Comparison of ENCODE assay signal across 8 cellular contexts in genomic region chr13:32538621-32539246, GRCh38. TPM values are rescaled to one million over a fixed set of nuclear protein-coding genes. Genes with fewer than 3 reads are reported as not detected.
DNase-seq lines count a peak whose midpoint lies in the region; ATAC-seq and TF ChIP-seq lines count a peak whose summit lies in the region.

TSS of gene N4BP2L2 (minus strand) at chr13:32538795. CDS start at chr13:32537027, 1,768 bp downstream.

- H3K9ac ChIP-seq in PC-3 (ENCODE audit: low read length), result peak within 1 kb of the TSS; percentile 88

- H3K79me2 ChIP-seq in PC-3 (ENCODE audit: low read length), result peaks cover 48% of the 10 kb centered on the region

- ATAC-seq in GM21619 (IDR thresholded peaks at IDR 0.05; ENCODE audit: unreplicated experiment) (peak; percentile 96), PC-3 (peak; percentile 99), mucosa of descending colon (peak; percentile 100)

- H4K20me1 ChIP-seq in PC-3 (ENCODE audit: low read length), result no peaks in the 10 kb centered on the region

- peak within 1 kb of the TSS; percentile 96 for H2AFZ ChIP-seq in PC-3 (ENCODE audit: low read length)

- no peaks in the 10 kb centered on the region for H3K27me3 ChIP-seq in PC-3 (ENCODE audit: low read length)

- no peaks in the 10 kb centered on the region for H3K9me3 ChIP-seq in PC-3 (ENCODE audit: low read length)
- no peaks in the 10 kb centered on the region for H3K9me3 ChIP-seq in mucosa of descending colon

- intact Hi-C loops in PC-3 (cut with micrococcal nuclease), result loop anchor here (5.0 kb wide), 2 partner anchors 104 to 221 kb away; partner anchors contain the start of genes BRCA2 and ZAR1L
- intact Hi-C loops in mucosa of descending colon (cut with DNase I, micrococcal nuclease), result no loop called here

- CTCF ChIA-PET in PC-3 (lab: Charles Lee), result interaction anchor here (0.7 kb wide), 1 partner anchor 342 kb away, joined by 8 read pairs; no protein-coding TSS in a partner anchor

- peaks cover 24% of the 10 kb centered on the region for H3K36me3 ChIP-seq in PC-3 (ENCODE audit: low read depth, low read length)
- H3K36me3 ChIP-seq in mucosa of descending colon (ENCODE audit: low read depth), result no peaks in the 10 kb centered on the region

- H3K27ac ChIP-seq in PC-3 (ENCODE audit: low read length) (peak within 1 kb of the TSS; percentile 65), epithelial cell of prostate (peak within 1 kb of the TSS; percentile 83)

- peak within 1 kb of the TSS; percentile 98 for H3K4me3 ChIP-seq in Jurkat, Clone E6-1 (ENCODE audit: low read length)
- H3K4me3 ChIP-seq in PC-3 (ENCODE audit: low read length), result peak within 1 kb of the TSS; percentile 85
- H3K4me3 ChIP-seq in mucosa of descending colon, result peak within 1 kb of the TSS; percentile 45

- no peaks in the 10 kb centered on the region for H3F3A ChIP-seq in PC-3 (ENCODE audit: low read length, unreplicated experiment)

- H3K4me2 ChIP-seq in PC-3 (ENCODE audit: low read length), result peak within 1 kb of the TSS; percentile 91

- H3K4me1 ChIP-seq in PC-3 (ENCODE audit: insufficient read depth, low read length) (peaks cover 20% of the 10 kb centered on the region; the same call in 1 of the 2 replicates), mucosa of descending colon (ENCODE audit: low read depth) (peaks cover 22% of the 10 kb centered on the region)

- H3K9me2 ChIP-seq in PC-3 (replicated peaks; ENCODE audit: low read length), result no peaks in the 10 kb centered on the region

- DNase-seq in DMS153 treated with DMSO at 0.1 percent for 48 hours (lab: John Stamatoyannopoulos, UW; ENCODE audit: unreplicated experiment) (peak; percentile 95), PC-3 (peak; percentile 95), activated T-cell treated with anti-CD3 and anti-CD28 coated beads for 48 hours (ENCODE audit: low read depth) (peak; percentile 81), epithelial cell of prostate (ENCODE audit: low read depth, low spot score) (peak; percentile 68), mucosa of descending colon (peak; percentile 91 to 96 (median 94))
- peak; percentile 96 for DNase-seq in Jurkat, Clone E6-1 (ENCODE audit: low read depth, low spot score)
- peak; percentile 78 for DNase-seq in stimulated activated CD8-positive, alpha-beta memory T cell treated with anti-CD3 and anti-CD28 coated beads, Interleukin-4, amount 100 ng/mL, for 24 hours (ENCODE audit: low read depth)

- BruUV-seq in PC-3 (replicated peaks; lab: Mats Ljungman, UMichigan), result no TSS peak

- POLR2A ChIA-PET in PC-3 (lab: Charles Lee; ENCODE audit: unreplicated experiment), result no interaction called here

- peak; percentile 45; the same call in 1 of the 2 replicates for TF ChIP-seq CTCF in PC-3 (conservative IDR thresholded peaks at IDR 0.05; ENCODE audit: low read depth, low read length)
- no peak for TF ChIP-seq CTCF in mucosa of descending colon (IDR thresholded peaks at IDR 0.05)

RNA-seq across cellular contexts. Expression of gene N4BP2L2, which starts in this region (rescaled TPM):
- polyA plus RNA-seq in Jurkat, Clone E6-1 (2012; ENCODE audit: insufficient read depth, insufficient read length), result 83.0 TPM
- total RNA-seq in PC-3 (2014; rRNA removed) (31.7 and 51.4 TPM in 2 replicates), mucosa of descending colon (100 to 1,000 TPM in 2 of 3 donors, 10 to 100 TPM in 1; 89.1 to 160 (median 120) TPM)

Comparison
In these comparisons a context has a peak if more than half of its experiments do, and no peak if none do; other contexts are left out.
1. Peak in every context shown above with its lines: DNase-seq, ATAC-seq, H3K4me3 ChIP-seq and H3K27ac ChIP-seq.
2. H3K4me3 ChIP-seq: peak in every context shown above with its lines; median percentile 98 in Jurkat, Clone E6-1; 85 in PC-3; 45 in mucosa of descending colon.